ENCODE assay signal across 1 cellular context in genomic region chr2:170553748-170554147, GRCh38.
TF ChIP-seq lines count a peak whose summit lies in the region.

No MANE protein-coding gene starts in this region.

TF ChIP-seq in GM23338, 12 proteins besides CTCF, POLR2A, EP300 and RAD21 (continued from another document):
- TF ChIP-seq, protein P1, sequence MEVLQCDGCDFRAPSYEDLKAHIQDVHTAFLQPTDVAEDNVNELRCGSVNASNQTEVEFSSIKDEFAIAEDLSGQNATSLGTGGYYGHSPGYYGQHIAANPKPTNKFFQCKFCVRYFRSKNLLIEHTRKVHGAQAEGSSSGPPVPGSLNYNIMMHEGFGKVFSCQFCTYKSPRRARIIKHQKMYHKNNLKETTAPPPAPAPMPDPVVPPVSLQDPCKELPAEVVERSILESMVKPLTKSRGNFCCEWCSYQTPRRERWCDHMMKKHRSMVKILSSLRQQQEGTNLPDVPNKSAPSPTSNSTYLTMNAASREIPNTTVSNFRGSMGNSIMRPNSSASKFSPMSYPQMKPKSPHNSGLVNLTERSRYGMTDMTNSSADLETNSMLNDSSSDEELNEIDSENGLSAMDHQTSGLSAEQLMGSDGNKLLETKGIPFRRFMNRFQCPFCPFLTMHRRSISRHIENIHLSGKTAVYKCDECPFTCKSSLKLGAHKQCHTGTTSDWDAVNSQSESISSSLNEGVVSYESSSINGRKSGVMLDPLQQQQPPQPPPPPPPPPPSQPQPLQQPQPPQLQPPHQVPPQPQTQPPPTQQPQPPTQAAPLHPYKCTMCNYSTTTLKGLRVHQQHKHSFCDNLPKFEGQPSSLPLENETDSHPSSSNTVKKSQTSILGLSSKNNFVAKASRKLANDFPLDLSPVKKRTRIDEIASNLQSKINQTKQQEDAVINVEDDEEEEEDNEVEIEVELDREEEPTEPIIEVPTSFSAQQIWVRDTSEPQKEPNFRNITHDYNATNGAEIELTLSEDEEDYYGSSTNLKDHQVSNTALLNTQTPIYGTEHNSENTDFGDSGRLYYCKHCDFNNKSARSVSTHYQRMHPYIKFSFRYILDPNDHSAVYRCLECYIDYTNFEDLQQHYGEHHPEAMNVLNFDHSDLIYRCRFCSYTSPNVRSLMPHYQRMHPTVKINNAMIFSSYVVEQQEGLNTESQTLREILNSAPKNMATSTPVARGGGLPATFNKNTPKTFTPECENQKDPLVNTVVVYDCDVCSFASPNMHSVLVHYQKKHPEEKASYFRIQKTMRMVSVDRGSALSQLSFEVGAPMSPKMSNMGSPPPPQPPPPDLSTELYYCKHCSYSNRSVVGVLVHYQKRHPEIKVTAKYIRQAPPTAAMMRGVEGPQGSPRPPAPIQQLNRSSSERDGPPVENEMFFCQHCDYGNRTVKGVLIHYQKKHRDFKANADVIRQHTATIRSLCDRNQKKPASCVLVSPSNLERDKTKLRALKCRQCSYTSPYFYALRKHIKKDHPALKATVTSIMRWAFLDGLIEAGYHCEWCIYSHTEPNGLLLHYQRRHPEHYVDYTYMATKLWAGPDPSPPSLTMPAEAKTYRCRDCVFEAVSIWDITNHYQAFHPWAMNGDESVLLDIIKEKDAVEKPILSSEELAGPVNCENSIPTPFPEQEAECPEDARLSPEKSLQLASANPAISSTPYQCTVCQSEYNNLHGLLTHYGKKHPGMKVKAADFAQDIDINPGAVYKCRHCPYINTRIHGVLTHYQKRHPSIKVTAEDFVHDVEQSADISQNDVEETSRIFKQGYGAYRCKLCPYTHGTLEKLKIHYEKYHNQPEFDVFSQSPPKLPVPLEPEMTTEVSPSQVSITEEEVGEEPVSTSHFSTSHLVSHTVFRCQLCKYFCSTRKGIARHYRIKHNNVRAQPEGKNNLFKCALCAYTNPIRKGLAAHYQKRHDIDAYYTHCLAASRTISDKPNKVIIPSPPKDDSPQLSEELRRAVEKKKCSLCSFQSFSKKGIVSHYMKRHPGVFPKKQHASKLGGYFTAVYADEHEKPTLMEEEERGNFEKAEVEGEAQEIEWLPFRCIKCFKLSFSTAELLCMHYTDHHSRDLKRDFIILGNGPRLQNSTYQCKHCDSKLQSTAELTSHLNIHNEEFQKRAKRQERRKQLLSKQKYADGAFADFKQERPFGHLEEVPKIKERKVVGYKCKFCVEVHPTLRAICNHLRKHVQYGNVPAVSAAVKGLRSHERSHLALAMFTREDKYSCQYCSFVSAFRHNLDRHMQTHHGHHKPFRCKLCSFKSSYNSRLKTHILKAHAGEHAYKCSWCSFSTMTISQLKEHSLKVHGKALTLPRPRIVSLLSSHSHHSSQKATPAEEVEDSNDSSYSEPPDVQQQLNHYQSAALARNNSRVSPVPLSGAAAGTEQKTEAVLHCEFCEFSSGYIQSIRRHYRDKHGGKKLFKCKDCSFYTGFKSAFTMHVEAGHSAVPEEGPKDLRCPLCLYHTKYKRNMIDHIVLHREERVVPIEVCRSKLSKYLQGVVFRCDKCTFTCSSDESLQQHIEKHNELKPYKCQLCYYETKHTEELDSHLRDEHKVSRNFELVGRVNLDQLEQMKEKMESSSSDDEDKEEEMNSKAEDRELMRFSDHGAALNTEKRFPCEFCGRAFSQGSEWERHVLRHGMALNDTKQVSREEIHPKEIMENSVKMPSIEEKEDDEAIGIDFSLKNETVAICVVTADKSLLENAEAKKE (CRISPR knock-in tag; IDR thresholded peaks at IDR 0.05) = no peak
- no peak for TF ChIP-seq STAT1 (IDR thresholded peaks at IDR 0.05; ENCODE audit: unreplicated experiment)
- TF ChIP-seq EZH2phosphoT487 (IDR thresholded peaks at IDR 0.05; ENCODE audit: unreplicated experiment) = no peak
- no peak for TF ChIP-seq ZNF114 (CRISPR knock-in tag; IDR thresholded peaks at IDR 0.05)
- TF ChIP-seq EZH2 (IDR thresholded peaks at IDR 0.05; ENCODE audit: low read depth, unreplicated experiment) = no peak
- TF ChIP-seq, protein P2, sequence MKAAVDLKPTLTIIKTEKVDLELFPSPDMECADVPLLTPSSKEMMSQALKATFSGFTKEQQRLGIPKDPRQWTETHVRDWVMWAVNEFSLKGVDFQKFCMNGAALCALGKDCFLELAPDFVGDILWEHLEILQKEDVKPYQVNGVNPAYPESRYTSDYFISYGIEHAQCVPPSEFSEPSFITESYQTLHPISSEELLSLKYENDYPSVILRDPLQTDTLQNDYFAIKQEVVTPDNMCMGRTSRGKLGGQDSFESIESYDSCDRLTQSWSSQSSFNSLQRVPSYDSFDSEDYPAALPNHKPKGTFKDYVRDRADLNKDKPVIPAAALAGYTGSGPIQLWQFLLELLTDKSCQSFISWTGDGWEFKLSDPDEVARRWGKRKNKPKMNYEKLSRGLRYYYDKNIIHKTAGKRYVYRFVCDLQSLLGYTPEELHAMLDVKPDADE (IDR thresholded peaks at IDR 0.05) = no peak
- TF ChIP-seq ZNF331 (CRISPR knock-in tag; IDR thresholded peaks at IDR 0.05; ENCODE audit: low read depth) = no peak
